Comparison of ENCODE assay signal across 1 cellular context in genomic region chr13:40549500-40550094, GRCh38.
TF ChIP-seq lines count a peak whose summit lies in the region.

No MANE protein-coding gene starts in this region.

TF ChIP-seq in HepG2, 621 proteins besides CTCF, POLR2A, EP300 and RAD21 (continued from another document and continues in another):
- TF ChIP-seq HNF4A (CRISPR knock-in tag; IDR thresholded peaks at IDR 0.05) (peak; percentile 85), TOE1 (CRISPR knock-in tag; IDR thresholded peaks at IDR 0.05) (no peak), ZNF530 (CRISPR knock-in tag; IDR thresholded peaks at IDR 0.05; ENCODE audit: low read depth) (no peak), PAXIP1 (CRISPR knock-in tag; conservative IDR thresholded peaks at IDR 0.05) (peak; percentile 62), ZNF710 (CRISPR knock-in tag; IDR thresholded peaks at IDR 0.05; ENCODE audit: borderline replicate concordance) (peak; percentile 57; the same call in 1 of the 2 replicates), ZNF790 (CRISPR knock-in tag; IDR thresholded peaks at IDR 0.05; ENCODE audit: borderline replicate concordance) (no peak), ZNF781 (CRISPR knock-in tag; IDR thresholded peaks at IDR 0.05; ENCODE audit: borderline replicate concordance, not compliant biosample characterization) (no peak), ELF3 (CRISPR knock-in tag; IDR thresholded peaks at IDR 0.05) (peak; percentile 33; the same call in 1 of the 2 replicates), CBX2 (IDR thresholded peaks at IDR 0.05; ENCODE audit: low read depth, low read length) (no peak), CBX2 (CRISPR knock-in tag; IDR thresholded peaks at IDR 0.05; ENCODE audit: low read depth) (no peak), ZNF468 (CRISPR knock-in tag; IDR thresholded peaks at IDR 0.05) (no peak), CHD2 (IDR thresholded peaks at IDR 0.05; ENCODE audit: low read depth, low read length) (no peak), NFRKB (IDR thresholded peaks at IDR 0.05) (no peak), ZNF878 (CRISPR knock-in tag; IDR thresholded peaks at IDR 0.05) (no peak), CREBL2 (CRISPR knock-in tag; IDR thresholded peaks at IDR 0.05; ENCODE audit: borderline replicate concordance) (no peak), ZNF552 (CRISPR knock-in tag; IDR thresholded peaks at IDR 0.05; ENCODE audit: borderline replicate concordance) (no peak), DR1 (CRISPR knock-in tag; IDR thresholded peaks at IDR 0.05) (no peak), ZNF224 (CRISPR knock-in tag; IDR thresholded peaks at IDR 0.05) (no peak), HDAC1 (CRISPR knock-in tag; IDR thresholded peaks at IDR 0.05) (0 out of 2 replicates have a peak, but pooled peaks have one; percentile 26), HNF4G (IDR thresholded peaks at IDR 0.05; ENCODE audit: borderline replicate concordance, low read depth, low read length) (0 out of 2 replicates have a peak, but pooled peaks have one; percentile 34), HNF4G (CRISPR knock-in tag; IDR thresholded peaks at IDR 0.05; ENCODE audit: borderline replicate concordance, low read depth) (peak; percentile 55; the same call in 1 of the 2 replicates), WIZ (CRISPR knock-in tag; IDR thresholded peaks at IDR 0.05) (no peak), ZNF674 (CRISPR knock-in tag; IDR thresholded peaks at IDR 0.05; ENCODE audit: low read depth) (no peak), BCL3 (CRISPR knock-in tag; IDR thresholded peaks at IDR 0.05) (no peak), HOMEZ (CRISPR knock-in tag; IDR thresholded peaks at IDR 0.05; ENCODE audit: low read depth) (0 out of 2 replicates have a peak, but pooled peaks have one; percentile 41), GMEB1 (CRISPR knock-in tag; IDR thresholded peaks at IDR 0.05; ENCODE audit: borderline replicate concordance) (no peak), ERF (CRISPR knock-in tag; IDR thresholded peaks at IDR 0.05) (0 out of 2 replicates have a peak, but pooled peaks have one; percentile 16), PTBP1 (IDR thresholded peaks at IDR 0.05; ENCODE audit: low read depth, low read length, poor library complexity, severe bottlenecking) (no peak), RFX5 (IDR thresholded peaks at IDR 0.05; ENCODE audit: low read depth, low read length) (no peak), CSRNP2 (CRISPR knock-in tag; conservative IDR thresholded peaks at IDR 0.05; ENCODE audit: low read depth) (no peak), ZNF121 (CRISPR knock-in tag; IDR thresholded peaks at IDR 0.05) (no peak), ZNF230 (CRISPR knock-in tag; IDR thresholded peaks at IDR 0.05) (no peak), ZNF407 (CRISPR knock-in tag; IDR thresholded peaks at IDR 0.05; ENCODE audit: not compliant biosample characterization) (no peak), GATA4 (IDR thresholded peaks at IDR 0.05; ENCODE audit: borderline replicate concordance, low read depth) (no peak), ZNF512B (CRISPR knock-in tag; IDR thresholded peaks at IDR 0.05; ENCODE audit: borderline replicate concordance) (no peak)
